24 cellular contexts compared by ENCODE assay signal in the genomic region with DNA sequence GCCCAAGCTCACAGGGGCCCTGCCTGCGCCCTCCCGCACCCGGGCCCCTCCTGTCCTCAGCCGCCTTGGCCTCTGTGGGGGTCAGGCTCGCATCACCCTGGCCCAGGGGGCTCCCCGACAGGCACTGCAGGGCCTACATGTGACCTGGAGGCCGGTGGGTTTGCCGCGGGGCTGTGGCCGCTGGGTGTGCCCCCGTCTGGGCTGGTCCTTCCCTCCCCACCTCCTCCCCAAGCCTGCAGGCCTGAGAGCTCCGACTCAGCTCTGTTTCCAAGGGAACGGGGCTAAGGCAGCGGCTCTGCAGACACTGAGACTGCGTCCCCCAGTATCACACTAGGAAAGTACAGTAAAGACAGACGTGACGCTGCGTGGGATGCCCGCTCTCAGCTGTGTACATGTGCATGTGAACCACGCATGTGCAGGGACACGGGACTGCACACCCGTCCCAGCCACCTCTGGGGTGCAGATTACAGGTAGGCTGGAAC. TPM values are rescaled to one million over a fixed set of nuclear protein-coding genes. Genes with fewer than 3 reads are reported as not detected.
DNase-seq lines count a peak whose midpoint lies in the region; ATAC-seq and TF ChIP-seq lines count a peak whose summit lies in the region.
"Had no signal": no experiment of that assay in that cellular context is flagged by ENCODE, and none has a peak within 500 bp of the region (broad histone marks: within the 10 kb centered on the region; RNA-seq: fewer than 3 reads in every experiment).

No MANE protein-coding gene starts in this region.

- H3K27ac ChIP-seq in BLaER1 treated with 17β-estradiol and CSF1 and Interleukin-3, amounts not matched to agents 10 nM and 100 nM, result no peak overlapping the region
- H3K27ac ChIP-seq in endodermal cell (ENCODE audit: low read depth, low read length) (peak overlapping the region; percentile 44), trophoblast cell (ENCODE audit: low read depth, low read length) (no peak overlapping the region), spleen (no peak overlapping the region)
- H3K27ac ChIP-seq in effector memory CD4-positive, alpha-beta T cell (ENCODE audit: insufficient read depth, low read length, poor library complexity, severe bottlenecking), result no peak overlapping the region
- H3K27ac ChIP-seq: esophagus muscularis mucosa, ovary, RWPE1, vagina had no signal

- no peak overlapping the region for H4K12ac ChIP-seq in trophoblast cell (ENCODE audit: low read depth, low read length)

- H3K14ac ChIP-seq in trophoblast cell (ENCODE audit: low read length), result no peak overlapping the region

- H2BK5ac ChIP-seq in trophoblast cell (ENCODE audit: low read depth, low read length, poor library complexity), result no peak overlapping the region

- no peaks in the 10 kb centered on the region for H3K9me3 Mint-ChIP-seq in endodermal cell
- no peaks in the 10 kb centered on the region for H3K9me3 Mint-ChIP-seq in natural killer cell treated with Interleukin-12 subunit alpha and Interleukin-12 subunit beta and Interleukin-15 and Interleukin-18, amount 100 ng/mL, for 72 hours
- H3K9me3 Mint-ChIP-seq: CD4-positive, alpha-beta memory T cell; central memory CD8-positive, alpha-beta T cell had no signal

- H3K36me3 Mint-ChIP-seq in endodermal cell (ENCODE audit: low read depth), result no peaks in the 10 kb centered on the region
- H3K36me3 Mint-ChIP-seq in natural killer cell treated with Interleukin-12 subunit alpha and Interleukin-12 subunit beta and Interleukin-15 and Interleukin-18, amount 100 ng/mL, for 72 hours, result no peaks in the 10 kb centered on the region

- H3K27ac Mint-ChIP-seq in endodermal cell, result no peak overlapping the region
- no peak overlapping the region for H3K27ac Mint-ChIP-seq in natural killer cell treated with Interleukin-12 subunit alpha and Interleukin-12 subunit beta and Interleukin-15 and Interleukin-18, amount 100 ng/mL, for 72 hours
- H3K27ac Mint-ChIP-seq: activated CD4-positive, alpha-beta memory T cell treated with anti-CD3 and anti-CD28 coated beads, Interleukin-2, amount 10 ng/mL, durations not matched to agents 7 days and 5 days; CD4-positive, alpha-beta memory T cell had no signal

- no peaks in the 10 kb centered on the region for H3K79me2 ChIP-seq in trophoblast cell (ENCODE audit: control insufficient read depth, insufficient read depth, low read length, poor library complexity)

- no peak overlapping the region for H3K18ac ChIP-seq in trophoblast cell (ENCODE audit: low read length)

- no peak for TF ChIP-seq POLR2A in spleen (IDR thresholded peaks at IDR 0.05)

- no peak overlapping the region for H4K8ac ChIP-seq in trophoblast cell (ENCODE audit: low read depth, low read length)

- no peaks in the 10 kb centered on the region for H3K79me1 ChIP-seq in trophoblast cell (ENCODE audit: low read length)

- TF ChIP-seq CTCF in endodermal cell (conservative IDR thresholded peaks at IDR 0.05) (no peak), spleen (IDR thresholded peaks at IDR 0.05 in 8 of 11, conservative IDR thresholded peaks at IDR 0.05 in 3 of 11) (no peak)

- no peaks in the 10 kb centered on the region for H3K9me3 ChIP-seq in BLaER1 treated with 17β-estradiol and CSF1 and Interleukin-3, amounts not matched to agents 10 nM and 100 nM (replicated peaks in 1 of 11)
- H3K9me3 ChIP-seq in endodermal cell (ENCODE audit: control insufficient read depth, low read length) (no peaks in the 10 kb centered on the region), trophoblast cell (ENCODE audit: insufficient read depth, low read depth, low read length) (peaks cover 9% of the 10 kb centered on the region), spleen (no peaks in the 10 kb centered on the region)
- no peaks in the 10 kb centered on the region for H3K9me3 ChIP-seq in effector memory CD4-positive, alpha-beta T cell (ENCODE audit: control insufficient read depth, low read length)
- H3K9me3 ChIP-seq: esophagus muscularis mucosa, ovary, vagina had no signal

- H3K4me3 ChIP-seq in BLaER1 treated with 17β-estradiol and CSF1 and Interleukin-3, amounts not matched to agents 10 nM and 100 nM, result no peak overlapping the region
- H3K4me3 ChIP-seq in endodermal cell (ENCODE audit: low read length), result no peak overlapping the region
- H3K4me3 ChIP-seq in trophoblast cell (ENCODE audit: low read depth, low read length), result peak overlapping the region; percentile 39
- H3K4me3 ChIP-seq in spleen, result no peak overlapping the region
- no peak overlapping the region for H3K4me3 ChIP-seq in effector memory CD4-positive, alpha-beta T cell (ENCODE audit: insufficient read depth, low read depth, low read length, poor library complexity, severe bottlenecking)
- H3K4me3 ChIP-seq: esophagus muscularis mucosa, ovary, vagina had no signal

- no peak for ATAC-seq in natural killer cell treated with Interleukin-12 subunit alpha and Interleukin-12 subunit beta and Interleukin-15 and Interleukin-18, amount 100 ng/mL, for 72 hours
- ATAC-seq: sciatic nerve had no signal

- H3K27me3 Mint-ChIP-seq in endodermal cell (ENCODE audit: insufficient read depth), result no peaks in the 10 kb centered on the region
- H3K27me3 Mint-ChIP-seq in natural killer cell treated with Interleukin-12 subunit alpha and Interleukin-12 subunit beta and Interleukin-15 and Interleukin-18, amount 100 ng/mL, for 72 hours, result no peaks in the 10 kb centered on the region
- H3K27me3 Mint-ChIP-seq: activated CD4-positive, alpha-beta memory T cell treated with anti-CD3 and anti-CD28 coated beads, Interleukin-2, amount 10 ng/mL, durations not matched to agents 7 days and 5 days; CD4-positive, alpha-beta memory T cell; central memory CD8-positive, alpha-beta T cell had no signal

- DNase-seq in SK-N-DZ (ENCODE audit: low spot score) (peak; percentile 68), endodermal cell (no peak), trophoblast cell (no peak), spleen (no peak), NCI-H1092 (lab: John Stamatoyannopoulos, UW) (no peak)
- no peak for DNase-seq in natural killer cell treated with Interleukin-12 subunit alpha and Interleukin-12 subunit beta and Interleukin-15 and Interleukin-18, amount 100 ng/mL, for 72 hours (ENCODE audit: low spot score)
- no peak for DNase-seq in effector memory CD4-positive, alpha-beta T cell
- DNase-seq: activated CD4-positive, alpha-beta memory T cell treated with anti-CD3 and anti-CD28 coated beads, Interleukin-2, amount 10 ng/mL, durations not matched to agents 7 days and 5 days; activated gamma-delta T cell; activated T-cell treated with anti-CD3 and anti-CD28 coated beads for 4 hours; CD4-positive, alpha-beta memory T cell; DMS 273 treated with DMSO at 0.1 percent for 48 hours; effector CD8-positive, alpha-beta T cell; H9; KBM-7; MM.1S; T1000 had no signal

- no peak overlapping the region for H2BK120ac ChIP-seq in trophoblast cell (ENCODE audit: insufficient read depth, low read length, poor library complexity)

- 89% methylated on average over 13 to 22 of the region's 22 CpGs for WGBS in endodermal cell (ENCODE audit: insufficient coverage in 1 of 2, insufficient read length in 1 of 2), 2 experiments
- WGBS in trophoblast cell (ENCODE audit: extremely low coverage, insufficient coverage, insufficient read length), result no CpG with 5 or more reads among the region's 22 CpGs
- 89 to 97% (median 92%) methylated on average over 12 to 22 of the region's 22 CpGs for WGBS in spleen, 5 donors

- no peak overlapping the region for H2AFZ ChIP-seq in trophoblast cell (ENCODE audit: insufficient read depth, low read length, poor library complexity)

- H4K91ac ChIP-seq in trophoblast cell (ENCODE audit: low read depth, low read length), result no peak overlapping the region

- H2BK12ac ChIP-seq in trophoblast cell (ENCODE audit: low read length), result no peak overlapping the region

- H2AK5ac ChIP-seq in trophoblast cell (ENCODE audit: low read length), result no peak overlapping the region

- peaks cover 0 to 22% (median 7%) of the 10 kb centered on the region in 11 experiments; a peak in 12 of 22 replicates for H3K27me3 ChIP-seq in BLaER1 treated with 17β-estradiol and CSF1 and Interleukin-3, amounts not matched to agents 10 nM and 100 nM
- no peaks in the 10 kb centered on the region for H3K27me3 ChIP-seq in endodermal cell (ENCODE audit: control insufficient read depth, insufficient read depth, low read length, poor library complexity, severe bottlenecking)
- no peaks in the 10 kb centered on the region for H3K27me3 ChIP-seq in trophoblast cell (ENCODE audit: insufficient read depth, low read length)
- H3K27me3 ChIP-seq in spleen (replicated peaks in 1 of 7), result no peaks in the 10 kb centered on the region
- no peaks in the 10 kb centered on the region for H3K27me3 ChIP-seq in effector memory CD4-positive, alpha-beta T cell (replicated peaks; ENCODE audit: control insufficient read depth, insufficient read depth, low read length, poor library complexity, severe bottlenecking)
- H3K27me3 ChIP-seq: esophagus muscularis mucosa, ovary, vagina had no signal

- H3K23ac ChIP-seq in trophoblast cell (ENCODE audit: low read length), result no peak overlapping the region

- H3K9ac ChIP-seq in BLaER1 treated with 17β-estradiol and CSF1 and Interleukin-3, amounts not matched to agents 10 nM and 100 nM, result 0 out of 22 replicates have a peak overlapping the region, but pooled peaks of 1 of the 11 experiments have one; percentile 26
- H3K9ac ChIP-seq in endodermal cell (ENCODE audit: extremely low read depth, low read length, poor library complexity, severe bottlenecking) (no peak overlapping the region), trophoblast cell (ENCODE audit: low read length) (no peak overlapping the region)

- no peaks in the 10 kb centered on the region; a peak in 1 of 22 replicates for H3K36me3 ChIP-seq in BLaER1 treated with 17β-estradiol and CSF1 and Interleukin-3, amounts not matched to agents 10 nM and 100 nM
- H3K36me3 ChIP-seq in endodermal cell (ENCODE audit: control insufficient read depth, insufficient read depth, low read length) (no peaks in the 10 kb centered on the region), trophoblast cell (ENCODE audit: control insufficient read depth in 1 of 2, insufficient read depth in 2 of 2, low read length in 2 of 2) (no peaks in the 10 kb centered on the region), spleen (peaks cover 0 to 8% (median 0%) of the 10 kb centered on the region in 6 donors)
- H3K36me3 ChIP-seq in effector memory CD4-positive, alpha-beta T cell (ENCODE audit: control insufficient read depth, insufficient read depth, low read length), result no peaks in the 10 kb centered on the region
- H3K36me3 ChIP-seq: ovary had no signal

- H3K4ac ChIP-seq in trophoblast cell (ENCODE audit: low read depth, low read length), result no peak overlapping the region

- H3K4me1 Mint-ChIP-seq in endodermal cell, result peaks cover 9% of the 10 kb centered on the region
- peaks cover 5 to 6% of the 10 kb centered on the region in 2 donors for H3K4me1 Mint-ChIP-seq in natural killer cell treated with Interleukin-12 subunit alpha and Interleukin-12 subunit beta and Interleukin-15 and Interleukin-18, amount 100 ng/mL, for 72 hours (ENCODE audit: low read depth in 2 of 2)

- peak overlapping the region in 8 of 11 experiments; percentile 15 to 65 (median 60); a peak in 11 of 22 replicates for H3K4me2 ChIP-seq in BLaER1 treated with 17β-estradiol and CSF1 and Interleukin-3, amounts not matched to agents 10 nM and 100 nM
- no peak overlapping the region for H3K4me2 ChIP-seq in trophoblast cell (ENCODE audit: low read length)

- H3K4me3 Mint-ChIP-seq in endodermal cell, result no peak overlapping the region
- no peak overlapping the region for H3K4me3 Mint-ChIP-seq in natural killer cell treated with Interleukin-12 subunit alpha and Interleukin-12 subunit beta and Interleukin-15 and Interleukin-18, amount 100 ng/mL, for 72 hours
- H3K4me3 Mint-ChIP-seq: activated CD4-positive, alpha-beta memory T cell treated with anti-CD3 and anti-CD28 coated beads, Interleukin-2, amount 10 ng/mL, durations not matched to agents 7 days and 5 days; CD4-positive, alpha-beta memory T cell; central memory CD8-positive, alpha-beta T cell had no signal

- peaks cover 20 to 74% (median 61%) of the 10 kb centered on the region in 10 experiments for H3K4me1 ChIP-seq in BLaER1 treated with 17β-estradiol and CSF1 and Interleukin-3, amounts not matched to agents 10 nM and 100 nM
- H3K4me1 ChIP-seq in endodermal cell (ENCODE audit: control insufficient read depth, insufficient read depth, low read length), result no peaks in the 10 kb centered on the region
- H3K4me1 ChIP-seq in trophoblast cell (ENCODE audit: control insufficient read depth in 1 of 2, insufficient read depth in 2 of 2, low read length in 2 of 2), result peaks cover 0 to 3% of the 10 kb centered on the region in 2 experiments
- H3K4me1 ChIP-seq in spleen, result peaks cover 0 to 15% (median 11%) of the 10 kb centered on the region in 6 donors
- H3K4me1 ChIP-seq in effector memory CD4-positive, alpha-beta T cell (ENCODE audit: control insufficient read depth, insufficient read depth, low read length, poor library complexity, severe bottlenecking), result no peaks in the 10 kb centered on the region

- intact Hi-C loops in spleen (cut with DNase I; ENCODE audit: low total_unique reads), result no loop called here

- peaks cover 0 to 30% (median 0%) of the 10 kb centered on the region in 11 experiments; a peak in 4 of 22 replicates for H4K20me1 ChIP-seq in BLaER1 treated with 17β-estradiol and CSF1 and Interleukin-3, amounts not matched to agents 10 nM and 100 nM

RNA-seq across cellular contexts. Expression of a gene that starts 16.5 kb away (rescaled TPM):
- 115 and 129 TPM in 2 replicates for polyA plus RNA-seq in SK-N-DZ (2014; cell fraction: cytosol; rRNA removed)
- polyA plus RNA-seq in SK-N-DZ (2014; cell fraction: nucleus; rRNA removed), result 118 and 168 TPM in 2 replicates
- total RNA-seq in endodermal cell (10 to 100 TPM; 75.3 to 79.1 TPM), spleen (10 to 100 TPM; 62.6 to 80.2 (median 67.0) TPM)
- 79.0 TPM for polyA plus RNA-seq in endodermal cell (2013, experiment 1 of 2)
- polyA plus RNA-seq in endodermal cell (2013, experiment 2 of 2), result 79.4 TPM
- 69.9 and 72.0 TPM in 2 replicates for polyA plus RNA-seq in trophoblast cell (2013)
- polyA plus RNA-seq in spleen, result 10 to 100 TPM; 30.9 to 52.7 (median 34.9) TPM
- total RNA-seq in natural killer cell treated with Interleukin-12 subunit alpha and Interleukin-12 subunit beta and Interleukin-15 and Interleukin-18, amount 100 ng/mL, for 72 hours, result 10 to 100 TPM; 68.0 to 75.7 TPM

RNA-seq across cellular contexts. Expression of a gene that starts 33.8 kb away (rescaled TPM):
- polyA plus RNA-seq in SK-N-DZ (2014; cell fraction: cytosol; rRNA removed), result 27.1 and 27.9 TPM in 2 replicates
- polyA plus RNA-seq in SK-N-DZ (2014; cell fraction: nucleus; rRNA removed), result 28.9 and 34.3 TPM in 2 replicates
- total RNA-seq in endodermal cell, result 1 to 10 TPM; 1.2 to 4.6 TPM
- 7.2 TPM for polyA plus RNA-seq in endodermal cell (2013, experiment 1 of 2)
- 5.1 TPM for polyA plus RNA-seq in endodermal cell (2013, experiment 2 of 2)
- 3.4 and 3.7 TPM in 2 replicates for polyA plus RNA-seq in trophoblast cell (2013)
- 10 to 100 TPM in 2 of 7 donors, 1 to 10 TPM in 5; 4.1 to 13.6 (median 5.5) TPM for total RNA-seq in spleen
- 1 to 10 TPM; 5.3 to 8.6 (median 8.5) TPM for polyA plus RNA-seq in spleen
- 1 to 10 TPM; 1.1 to 1.2 TPM for total RNA-seq in natural killer cell treated with Interleukin-12 subunit alpha and Interleukin-12 subunit beta and Interleukin-15 and Interleukin-18, amount 100 ng/mL, for 72 hours

RNA-seq across cellular contexts. Expression of a gene that starts 51.8 kb away (rescaled TPM):
- polyA plus RNA-seq in SK-N-DZ (2014; cell fraction: cytosol; rRNA removed), result 28.2 and 31.7 TPM in 2 replicates
- polyA plus RNA-seq in SK-N-DZ (2014; cell fraction: nucleus; rRNA removed), result 31.0 and 45.5 TPM in 2 replicates
- 10 to 100 TPM; 34.5 to 40.0 TPM for total RNA-seq in endodermal cell
- 32.5 TPM for polyA plus RNA-seq in endodermal cell (2013, experiment 1 of 2)
- 33.8 TPM for polyA plus RNA-seq in endodermal cell (2013, experiment 2 of 2)
- 19.3 and 19.5 TPM in 2 replicates for polyA plus RNA-seq in trophoblast cell (2013)
- 10 to 100 TPM; 16.3 to 35.1 (median 21.2) TPM for total RNA-seq in spleen
- polyA plus RNA-seq in spleen, result 10 to 100 TPM; 25.4 to 33.3 (median 27.4) TPM
- total RNA-seq in natural killer cell treated with Interleukin-12 subunit alpha and Interleukin-12 subunit beta and Interleukin-15 and Interleukin-18, amount 100 ng/mL, for 72 hours, result 10 to 100 TPM; 29.4 to 48.4 TPM
